ENCODE assay signal across 19 cellular contexts in genomic region chr4:31187979-31188378, GRCh38.
DNase-seq lines count a peak whose midpoint lies in the region; ATAC-seq and TF ChIP-seq lines count a peak whose summit lies in the region.
"Had no signal": no experiment of that assay in that cellular context is flagged by ENCODE, and none has a peak within 500 bp of the region (broad histone marks: within the 10 kb centered on the region; RNA-seq: fewer than 3 reads in every experiment).

No MANE protein-coding gene starts in this region.

- peak overlapping the region; percentile 12 for H2AFZ ChIP-seq in ACC112 (ENCODE audit: low read length, unreplicated experiment)
- H2AFZ ChIP-seq: GM23248 had no signal

- intact Hi-C loops in mucosa of descending colon (cut with DNase I, micrococcal nuclease) = no loop called here
- intact Hi-C loops in prostate gland (cut with DNase I) = no loop called here

- H3K9me3 ChIP-seq in mucosa of descending colon = peaks cover 3% of the 10 kb centered on the region
- H3K9me3 ChIP-seq in prostate gland = no peaks in the 10 kb centered on the region
- H3K9me3 ChIP-seq: A549, HAP-1 had no signal

- H3K4me3 ChIP-seq in ACC112 (ENCODE audit: low read depth, low read length) (no peak overlapping the region), epithelial cell of esophagus (ENCODE audit: low read length) (no peak overlapping the region), mucosa of descending colon (no peak overlapping the region), prostate gland (no peak overlapping the region)
- H3K4me3 ChIP-seq: A549, GM23248, HAP-1 had no signal

- H3K27ac ChIP-seq in ACC112 (ENCODE audit: low read depth, low read length) = no peak overlapping the region
- no peak overlapping the region for H3K27ac ChIP-seq in prostate gland
- H3K27ac ChIP-seq: A549, GM23248 had no signal

- TF ChIP-seq POLR2A in prostate gland (IDR thresholded peaks at IDR 0.05) = no peak

- H3K36me3 ChIP-seq in ACC112 (ENCODE audit: insufficient read depth, low read length) = no peaks in the 10 kb centered on the region
- no peaks in the 10 kb centered on the region for H3K36me3 ChIP-seq in mucosa of descending colon (ENCODE audit: low read depth)
- H3K36me3 ChIP-seq in prostate gland = no peaks in the 10 kb centered on the region
- H3K36me3 ChIP-seq: HAP-1 had no signal

- H3K79me2 ChIP-seq in ACC112 (ENCODE audit: control insufficient read depth, insufficient read depth, low read length, unreplicated experiment) = no peaks in the 10 kb centered on the region

- peak; percentile 76 for ATAC-seq in mucosa of descending colon
- ATAC-seq: A549, Right ventricle myocardium inferior had no signal

- no peaks in the 10 kb centered on the region for H3K4me1 ChIP-seq in ACC112 (ENCODE audit: control insufficient read depth, insufficient read depth, low read length, unreplicated experiment)
- no peaks in the 10 kb centered on the region for H3K4me1 ChIP-seq in mucosa of descending colon (ENCODE audit: low read depth)
- no peaks in the 10 kb centered on the region for H3K4me1 ChIP-seq in prostate gland (replicated peaks)
- H3K4me1 ChIP-seq: A549, HAP-1 had no signal

- 63% methylated on average over 5 of the region's 5 CpGs for WGBS in prostate gland

- DNase-seq in LHCN-M2 (ENCODE audit: low read depth) (peak; percentile 49), epithelial cell of esophagus (ENCODE audit: low read depth) (peak; percentile 8), mucosa of descending colon (peak in 1 of 3 donors; percentile 15), NCI-H2196 treated with DMSO at 0.1 percent for 48 hours (lab: John Stamatoyannopoulos, UW; ENCODE audit: unreplicated experiment) (no peak), NCI-H1417 (lab: John Stamatoyannopoulos, UW) (no peak), AG08396 (ENCODE audit: low spot score) (no peak), prostate gland (ENCODE audit: low spot score) (no peak)
- DNase-seq: DMS79; GM23248; Kasumi-1; NCI-H1930; NCI-H345; NCI-H524 treated with DMSO at 0.1 percent for 48 hours; NK-92 treated with Interleukin-12 subunit alpha and Interleukin-12 subunit beta, amount 100 ng/mL, for 24 hours; SW 1271 had no signal

- no peak for TF ChIP-seq CTCF in epithelial cell of esophagus (IDR thresholded peaks at IDR 0.05; ENCODE audit: insufficient read depth, low read depth, low read length, missing control alignments)
- no peak for TF ChIP-seq CTCF in mucosa of descending colon (IDR thresholded peaks at IDR 0.05)
- no peak for TF ChIP-seq CTCF in prostate gland (IDR thresholded peaks at IDR 0.05)

- no peaks in the 10 kb centered on the region for H3K27me3 ChIP-seq in ACC112 (ENCODE audit: insufficient read depth, low read length)
- H3K27me3 ChIP-seq in prostate gland (replicated peaks; ENCODE audit: insufficient read depth) = no peaks in the 10 kb centered on the region

Comparison
In these comparisons a context has a peak if more than half of its experiments do, and no peak if none do; other contexts are left out.
1. DNase-seq: peak in LHCN-M2 (single experiment) and epithelial cell of esophagus (single experiment); none in NCI-H2196 treated with DMSO at 0.1 percent for 48 hours (single experiment), NCI-H1417 (0 of 3), AG08396 (single experiment) and prostate gland (single experiment).